Comparison of ENCODE assay signal across 8 cellular contexts in genomic region chr5:83844320-83845068, GRCh38.
DNase-seq lines count a peak whose midpoint lies in the region; ATAC-seq, FAIRE-seq and TF ChIP-seq lines count a peak whose summit lies in the region.

No MANE protein-coding gene starts in this region.

- H3K4me1 Mint-ChIP-seq in T-helper 17 cell = no peaks in the 10 kb centered on the region

- no peaks in the 10 kb centered on the region for H3K27me3 Mint-ChIP-seq in T-helper 17 cell

- FAIRE-seq in HepG2 (lab: Jason Lieb, UNC) = no peak

- in situ Hi-C loops in HepG2 (cut with HindIII; ENCODE audit: extremely low pct_ligation_motif_present, low pct_unique_long_range_greater_than_20kb) = no loop called here

- H3K27ac Mint-ChIP-seq in T-helper 17 cell = peak overlapping the region; percentile 49

- H3K9me3 ChIP-seq in T-helper 17 cell (ENCODE audit: control insufficient read depth, low read length, poor library complexity, severe bottlenecking) = no peaks in the 10 kb centered on the region
- no peaks in the 10 kb centered on the region for H3K9me3 ChIP-seq in HepG2 (ENCODE audit: low read length)

- peak; percentile 88 for DNase-seq in AG20443 (ENCODE audit: low spot score)
- no peak for DNase-seq in T-helper 17 cell
- no peak for DNase-seq in HepG2 (ENCODE audit: low spot score)
- no peak for DNase-seq in NCI-H1436 treated with DMSO at 0.1 percent for 48 hours (lab: John Stamatoyannopoulos, UW)
- DNase-seq in NCI-H774 (lab: John Stamatoyannopoulos, UW) = no peak
- DNase-seq in central memory CD4-positive, alpha-beta T cell = no peak

- no peaks in the 10 kb centered on the region for H3K36me3 ChIP-seq in HepG2 (replicated peaks in 1 of 2; ENCODE audit: control insufficient read depth in 1 of 2, insufficient read depth in 2 of 2, low read length in 2 of 2)

- TF ChIP-seq CTCF in HepG2 (CRISPR knock-in tag; IDR thresholded peaks at IDR 0.05) = no peak

- H3K4me3 ChIP-seq in HepG2 (replicated peaks in 1 of 3; ENCODE audit: insufficient read depth in 1 of 3, low read depth in 2 of 3, low read length in 3 of 3) = no peak overlapping the region

- CTCF ChIA-PET in HepG2 (lab: Yijun Ruan, JAX; ENCODE audit: low intra/inter-chr PET ratio, low total read pairs) = no interaction called here

- H3K27ac ChIP-seq in HepG2 (ENCODE audit: extremely low read length, insufficient read depth, low read length) = no peak overlapping the region

- no peaks in the 10 kb centered on the region for H3K79me2 ChIP-seq in HepG2 (ENCODE audit: insufficient read depth, low read length)

- BruUV-seq in HepG2 (replicated peaks; lab: Mats Ljungman, UMichigan) = no TSS peak

- POLR2A ChIA-PET in HepG2 (lab: Yijun Ruan, JAX) = no interaction called here

- no peak overlapping the region for H3K9ac ChIP-seq in HepG2 (ENCODE audit: insufficient read depth, low read depth, low read length)

- H3K4me1 ChIP-seq in HepG2 (ENCODE audit: insufficient read depth, low read length) = no peaks in the 10 kb centered on the region

- no peaks in the 10 kb centered on the region for H3K36me3 Mint-ChIP-seq in T-helper 17 cell (ENCODE audit: low read depth)

- H3K4me2 ChIP-seq in HepG2 (ENCODE audit: low read depth, low read length) = no peak overlapping the region

- intact Hi-C loops in HepG2 (cut with micrococcal nuclease; ENCODE audit: unreplicated experiment) = no loop called here

- ATAC-seq in GM19035 (IDR thresholded peaks at IDR 0.05; ENCODE audit: unreplicated experiment) = peak; percentile 99
- peak; percentile 96 for ATAC-seq in HG03066 (IDR thresholded peaks at IDR 0.05; ENCODE audit: low read depth, unreplicated experiment)
- peak; percentile 85 for ATAC-seq in T-helper 17 cell
- ATAC-seq in HepG2 = peak; percentile 65

- no peak for TF ChIP-seq EP300 in HepG2 (IDR thresholded peaks at IDR 0.05; ENCODE audit: low read depth in 2 of 2, low read length in 2 of 2)
- no peak for TF ChIP-seq EP300 in HepG2 (CRISPR knock-in tag; IDR thresholded peaks at IDR 0.05; ENCODE audit: borderline replicate concordance)

- no peaks in the 10 kb centered on the region for H4K20me1 ChIP-seq in HepG2 (ENCODE audit: insufficient read depth, low read length)

- peak overlapping the region; percentile 2 for H3K4me3 Mint-ChIP-seq in T-helper 17 cell

- WGBS in HepG2 (ENCODE audit: low lambda C conversion rate) = 50% methylated on average over 9 of the region's 9 CpGs

- H3K27me3 ChIP-seq in HepG2 (ENCODE audit: control insufficient read depth in 1 of 2, insufficient read depth in 2 of 2, low read length in 2 of 2) = no peaks in the 10 kb centered on the region

- no peak for TF ChIP-seq POLR2A in HepG2 (IDR thresholded peaks at IDR 0.05; ENCODE audit: insufficient read depth in 1 of 2, low read depth in 2 of 2, low read length in 2 of 2)

- H2AFZ ChIP-seq in HepG2 (ENCODE audit: low read length) = no peak overlapping the region

- no peak for TF ChIP-seq RAD21 in HepG2 (CRISPR knock-in tag; IDR thresholded peaks at IDR 0.05)

TF ChIP-seq in HepG2, 621 proteins besides CTCF, POLR2A, EP300 and RAD21:
- TF ChIP-seq KDM2A (CRISPR knock-in tag; IDR thresholded peaks at IDR 0.05; ENCODE audit: borderline replicate concordance, low read depth) (no peak), ZNF776 (CRISPR knock-in tag; IDR thresholded peaks at IDR 0.05) (no peak), ZNF549 (CRISPR knock-in tag; IDR thresholded peaks at IDR 0.05) (no peak), ZNF775 (CRISPR knock-in tag; IDR thresholded peaks at IDR 0.05; ENCODE audit: borderline replicate concordance) (no peak), CEBPB (IDR thresholded peaks at IDR 0.05; ENCODE audit: borderline replicate concordance, low read depth, low read length) (peak; percentile 36; the same call in 1 of the 2 replicates), PRMT3 (CRISPR knock-in tag; IDR thresholded peaks at IDR 0.05; ENCODE audit: borderline replicate concordance, low read depth) (no peak)
